In genomic region chr10:116984202-116984993, GRCh38 we compare ENCODE assay signal across 2 cellular contexts.
A peak's percentile ranks its signal among the peaks of the same experiment; 100 is the strongest.
TF ChIP-seq lines count a peak whose summit lies in the region.

No MANE protein-coding gene starts in this region.

TF ChIP-seq in HEK293, 187 proteins besides CTCF, POLR2A, EP300 and RAD21 (continued from another document and continues in another):
- no peak for TF ChIP-seq ZNF513 (tag by site-specific recombination; IDR thresholded peaks at IDR 0.05)
- TF ChIP-seq EGR2 (tag by site-specific recombination; IDR thresholded peaks at IDR 0.05; ENCODE audit: low read depth), result peak; percentile 90
- no peak for TF ChIP-seq RBAK (tag by site-specific recombination; IDR thresholded peaks at IDR 0.05)
- TF ChIP-seq ZNF558 (tag by site-specific recombination; IDR thresholded peaks at IDR 0.05), result no peak
- peak; percentile 83 for TF ChIP-seq ZFHX2 (tag by site-specific recombination; conservative IDR thresholded peaks at IDR 0.05)
- no peak for TF ChIP-seq ZNF311 (tag by site-specific recombination; IDR thresholded peaks at IDR 0.05; ENCODE audit: borderline replicate concordance)
- TF ChIP-seq KLF9 (tag by site-specific recombination; IDR thresholded peaks at IDR 0.05; ENCODE audit: low read depth), result no peak
- TF ChIP-seq SALL2 (tag by site-specific recombination; IDR thresholded peaks at IDR 0.05; ENCODE audit: borderline replicate concordance), result no peak
- TF ChIP-seq FEZF1 (tag by site-specific recombination; IDR thresholded peaks at IDR 0.05), result no peak
- TF ChIP-seq ZBTB11 (tag by site-specific recombination; conservative IDR thresholded peaks at IDR 0.05; ENCODE audit: low read depth), result no peak
- TF ChIP-seq ZNF140 (tag by site-specific recombination; IDR thresholded peaks at IDR 0.05), result no peak
- no peak for TF ChIP-seq ZNF692 (tag by site-specific recombination; IDR thresholded peaks at IDR 0.05)
- TF ChIP-seq BCL6B (tag by site-specific recombination; IDR thresholded peaks at IDR 0.05), result no peak
- no peak for TF ChIP-seq ZBTB48 (tag by site-specific recombination; IDR thresholded peaks at IDR 0.05)
- TF ChIP-seq ZNF248 (tag by site-specific recombination; IDR thresholded peaks at IDR 0.05), result no peak
- TF ChIP-seq ZNF341 (tag by site-specific recombination; IDR thresholded peaks at IDR 0.05; ENCODE audit: low read depth), result no peak
- TF ChIP-seq ZNF157 (tag by site-specific recombination; IDR thresholded peaks at IDR 0.05), result no peak
- no peak for TF ChIP-seq ZBTB26 (tag by site-specific recombination; optimal IDR thresholded peaks at IDR 0.05)
- no peak for TF ChIP-seq ZSCAN4 (tag by site-specific recombination; IDR thresholded peaks at IDR 0.05)

TF ChIP-seq in K562, 482 proteins besides CTCF, POLR2A, EP300 and RAD21 (continued from another document):
- peak; percentile 80 for TF ChIP-seq HMBOX1 (IDR thresholded peaks at IDR 0.05)
